Comparison of ENCODE assay signal across 9 cellular contexts in genomic region chr6:34484899-34485298, GRCh38. TPM values are rescaled to one million over a fixed set of nuclear protein-coding genes. Genes with fewer than 3 reads are reported as not detected.
DNase-seq lines count a peak whose midpoint lies in the region; ATAC-seq and TF ChIP-seq lines count a peak whose summit lies in the region.
"Had no signal": no experiment of that assay in that cellular context is flagged by ENCODE, and none has a peak within 500 bp of the region (broad histone marks: within the 10 kb centered on the region; RNA-seq: fewer than 3 reads in every experiment).

No MANE protein-coding gene starts in this region.

- H3K4me3 ChIP-seq in GM12865 (ENCODE audit: low read depth, low read length): no peak overlapping the region

- peak overlapping the region; percentile 72 for H3K27ac Mint-ChIP-seq in activated naive CD4-positive, alpha-beta T cell treated with anti-CD3 and anti-CD28 coated beads for 36 hours
- no peak overlapping the region for H3K27ac Mint-ChIP-seq in mesothelial cell of epicardium

- CTCF ChIA-PET in activated naive CD4-positive, alpha-beta T cell treated with anti-CD3 and anti-CD28 coated beads for 36 hours (lab: Charles Lee): no interaction called here

- TF ChIP-seq CTCF in GM12865 (IDR thresholded peaks at IDR 0.05; ENCODE audit: insufficient read depth, low read depth, low read length, missing control alignments) (no peak), mesothelial cell of epicardium (IDR thresholded peaks at IDR 0.05; ENCODE audit: unreplicated experiment) (no peak)

- no peaks in the 10 kb centered on the region for H3K9me3 Mint-ChIP-seq in activated naive CD4-positive, alpha-beta T cell treated with anti-CD3 and anti-CD28 coated beads for 36 hours
- no peaks in the 10 kb centered on the region for H3K9me3 Mint-ChIP-seq in mesothelial cell of epicardium

- intact Hi-C loops in activated naive CD4-positive, alpha-beta T cell treated with anti-CD3 and anti-CD28 coated beads for 36 hours (cut with micrococcal nuclease): loop anchor here (2.0 kb wide), 1 partner anchor 42 kb away; no protein-coding TSS in a partner anchor

- no peak for ATAC-seq in GM18517 (IDR thresholded peaks at IDR 0.05; ENCODE audit: unreplicated experiment)

- peaks cover 24% of the 10 kb centered on the region for H3K4me1 Mint-ChIP-seq in activated naive CD4-positive, alpha-beta T cell treated with anti-CD3 and anti-CD28 coated beads for 36 hours (ENCODE audit: low read depth)
- peaks cover 2% of the 10 kb centered on the region for H3K4me1 Mint-ChIP-seq in mesothelial cell of epicardium

- no peaks in the 10 kb centered on the region for H3K27me3 Mint-ChIP-seq in activated naive CD4-positive, alpha-beta T cell treated with anti-CD3 and anti-CD28 coated beads for 36 hours (ENCODE audit: low read depth)
- no peaks in the 10 kb centered on the region for H3K27me3 Mint-ChIP-seq in mesothelial cell of epicardium (ENCODE audit: low read depth)

- DNase-seq in GM12865 (ENCODE audit: low read depth) (peak; percentile 63), OCI-M2 (lab: John Stamatoyannopoulos, UW; ENCODE audit: unreplicated experiment) (no peak), NCI-H1930 (lab: John Stamatoyannopoulos, UW) (no peak), mesothelial cell of epicardium (ENCODE audit: low spot score in 2 of 2, unreplicated experiment in 2 of 2) (no peak)
- DNase-seq in activated naive CD4-positive, alpha-beta T cell treated with anti-CD3 and anti-CD28 coated beads for 36 hours: peak; percentile 94
- DNase-seq in stimulated activated CD4-positive, alpha-beta T cell treated with anti-CD3 and anti-CD28 coated beads, Interleukin-1b, Interleukin-23, amount 100 ng/mL, for 48 hours: peak; percentile 87

- peak; percentile 44; the same call in 1 of the 2 replicates for TF ChIP-seq POLR2A in Raji (IDR thresholded peaks at IDR 0.05; ENCODE audit: insufficient read depth, low read depth, low read length)

- no peaks in the 10 kb centered on the region for H3K36me3 Mint-ChIP-seq in activated naive CD4-positive, alpha-beta T cell treated with anti-CD3 and anti-CD28 coated beads for 36 hours (ENCODE audit: low read depth)
- no peaks in the 10 kb centered on the region for H3K36me3 Mint-ChIP-seq in mesothelial cell of epicardium

- no peak overlapping the region for H3K4me3 Mint-ChIP-seq in activated naive CD4-positive, alpha-beta T cell treated with anti-CD3 and anti-CD28 coated beads for 36 hours
- H3K4me3 Mint-ChIP-seq in mesothelial cell of epicardium: no peak overlapping the region

RNA-seq across cellular contexts. Expression of gene PACSIN1, which starts 19.0 kb away (rescaled TPM):
- under 1 TPM; 0.07 to 0.15 TPM for total RNA-seq in activated naive CD4-positive, alpha-beta T cell treated with anti-CD3 and anti-CD28 coated beads for 36 hours
- 3.3 to 4.5 TPM (median 3.6 TPM) in 3 replicates for total RNA-seq in mesothelial cell of epicardium
- total RNA-seq: RPMI7951 had no signal

RNA-seq across cellular contexts. Expression of gene RPS10, which starts 59.0 kb away (rescaled TPM):
- 1,000 to 10,000 TPM; 2,718 to 2,727 TPM for total RNA-seq in activated naive CD4-positive, alpha-beta T cell treated with anti-CD3 and anti-CD28 coated beads for 36 hours
- 1,317 to 1,425 TPM (median 1,369 TPM) in 3 replicates for total RNA-seq in mesothelial cell of epicardium

Comparison
In these comparisons a context has a peak if more than half of its experiments do, and no peak if none do; other contexts are left out.
1. DNase-seq: peak in GM12865 (single experiment), activated naive CD4-positive, alpha-beta T cell treated with anti-CD3 and anti-CD28 coated beads for 36 hours (single experiment) and stimulated activated CD4-positive, alpha-beta T cell treated with anti-CD3 and anti-CD28 coated beads, Interleukin-1b, Interleukin-23, amount 100 ng/mL, for 48 hours (single experiment); none in OCI-M2 (single experiment), NCI-H1930 (0 of 2) and mesothelial cell of epicardium (0 of 2).